In genomic region chr11:32032478-32032877, GRCh38 we compare ENCODE assay signal across 15 cellular contexts. TPM values are rescaled to one million over a fixed set of nuclear protein-coding genes. Genes with fewer than 3 reads are reported as not detected.
DNase-seq lines count a peak whose midpoint lies in the region; ATAC-seq and TF ChIP-seq lines count a peak whose summit lies in the region.
"Had no signal": no experiment of that assay in that cellular context is flagged by ENCODE, and none has a peak within 500 bp of the region (broad histone marks: within the 10 kb centered on the region; RNA-seq: fewer than 3 reads in every experiment).

No MANE protein-coding gene starts in this region.

- no peaks in the 10 kb centered on the region for H3K9me3 ChIP-seq in OCI-LY3 (ENCODE audit: insufficient read depth, low read length)
- H3K9me3 ChIP-seq: A549, prostate gland had no signal

- peak overlapping the region; percentile 91 for H3K4me2 ChIP-seq in OCI-LY3 (ENCODE audit: low read length)
- H3K4me2 ChIP-seq: A549 had no signal

- no peaks in the 10 kb centered on the region for H3K27me3 ChIP-seq in OCI-LY3 (ENCODE audit: low read depth, low read length)

- peaks cover 6 to 23% of the 10 kb centered on the region in 2 donors for H3K4me1 Mint-ChIP-seq in natural killer cell treated with Interleukin-12 subunit alpha and Interleukin-12 subunit beta and Interleukin-15 and Interleukin-18, amount 100 ng/mL, for 72 hours (ENCODE audit: low read depth in 2 of 2)
- no peaks in the 10 kb centered on the region for H3K4me1 Mint-ChIP-seq in natural killer cell

- TF ChIP-seq CTCF in natural killer cell (IDR thresholded peaks at IDR 0.05): no peak
- TF ChIP-seq CTCF in OCI-LY3 (IDR thresholded peaks at IDR 0.05; ENCODE audit: low read depth, low read length): no peak
- TF ChIP-seq CTCF in coronary artery (IDR thresholded peaks at IDR 0.05): no peak

- ATAC-seq in natural killer cell treated with Interleukin-12 subunit alpha and Interleukin-12 subunit beta and Interleukin-15 and Interleukin-18, amount 100 ng/mL, for 72 hours: peak in 1 of 2 donors; percentile 22
- ATAC-seq in natural killer cell: no peak
- peak; percentile 56 for ATAC-seq in HG02884 (IDR thresholded peaks at IDR 0.05; ENCODE audit: unreplicated experiment)
- no peak for ATAC-seq in GM19397 (IDR thresholded peaks at IDR 0.05; ENCODE audit: unreplicated experiment)
- ATAC-seq: A549 had no signal

- H3K27ac ChIP-seq in OCI-LY3 (ENCODE audit: low read length) (peak overlapping the region; percentile 59), coronary artery (no peak overlapping the region)
- H3K27ac ChIP-seq: A549, prostate gland, WERI-Rb-1 had no signal

- intact Hi-C loops in natural killer cell (cut with micrococcal nuclease): no loop called here

- peaks cover 26 to 30% of the 10 kb centered on the region in 2 donors for H3K27me3 Mint-ChIP-seq in natural killer cell treated with Interleukin-12 subunit alpha and Interleukin-12 subunit beta and Interleukin-15 and Interleukin-18, amount 100 ng/mL, for 72 hours
- peaks cover 23 to 63% of the 10 kb centered on the region in 2 donors for H3K27me3 Mint-ChIP-seq in natural killer cell (ENCODE audit: low read depth in 2 of 2)

- H3K4me3 ChIP-seq in OCI-LY3 (ENCODE audit: low read length) (peak overlapping the region; percentile 67), coronary artery (no peak overlapping the region)
- H3K4me3 ChIP-seq: A549, prostate gland had no signal

- no peaks in the 10 kb centered on the region for H4K20me1 ChIP-seq in OCI-LY3 (ENCODE audit: insufficient read depth, low read length)

- H3K36me3 Mint-ChIP-seq in natural killer cell treated with Interleukin-12 subunit alpha and Interleukin-12 subunit beta and Interleukin-15 and Interleukin-18, amount 100 ng/mL, for 72 hours: no peaks in the 10 kb centered on the region
- H3K36me3 Mint-ChIP-seq in natural killer cell: no peaks in the 10 kb centered on the region

- peak overlapping the region; percentile 2; the same call in 1 of the 2 replicates for H2AFZ ChIP-seq in OCI-LY3 (ENCODE audit: low read depth, low read length)

- peaks cover 30% of the 10 kb centered on the region for H3K4me1 ChIP-seq in OCI-LY3 (ENCODE audit: low read length)
- H3K4me1 ChIP-seq: A549, prostate gland had no signal

- H3K9ac ChIP-seq in OCI-LY3 (ENCODE audit: low read length): peak overlapping the region; percentile 13; the same call in 1 of the 2 replicates

- H3K9me3 Mint-ChIP-seq in natural killer cell treated with Interleukin-12 subunit alpha and Interleukin-12 subunit beta and Interleukin-15 and Interleukin-18, amount 100 ng/mL, for 72 hours: no peaks in the 10 kb centered on the region
- no peaks in the 10 kb centered on the region for H3K9me3 Mint-ChIP-seq in natural killer cell

- peak overlapping the region in 1 of 2 donors; percentile 66 for H3K27ac Mint-ChIP-seq in natural killer cell treated with Interleukin-12 subunit alpha and Interleukin-12 subunit beta and Interleukin-15 and Interleukin-18, amount 100 ng/mL, for 72 hours
- H3K27ac Mint-ChIP-seq in natural killer cell: no peak overlapping the region

- H3K79me2 ChIP-seq in OCI-LY3 (ENCODE audit: low read length): no peaks in the 10 kb centered on the region

- H3K36me3 ChIP-seq in OCI-LY3 (replicated peaks; ENCODE audit: low read depth, low read length): no peaks in the 10 kb centered on the region
- H3K36me3 ChIP-seq: prostate gland, WERI-Rb-1 had no signal

- H3K4me3 Mint-ChIP-seq in natural killer cell treated with Interleukin-12 subunit alpha and Interleukin-12 subunit beta and Interleukin-15 and Interleukin-18, amount 100 ng/mL, for 72 hours: peak overlapping the region; percentile 32
- no peak overlapping the region for H3K4me3 Mint-ChIP-seq in natural killer cell

- no peak for DNase-seq in natural killer cell treated with Interleukin-12 subunit alpha and Interleukin-12 subunit beta and Interleukin-15 and Interleukin-18, amount 100 ng/mL, for 72 hours (ENCODE audit: low spot score)
- DNase-seq in natural killer cell (no peak), globus pallidus (ENCODE audit: low spot score) (no peak), coronary artery (ENCODE audit: low spot score) (no peak)
- no peak for DNase-seq in activated CD4-positive, CD25-positive, alpha-beta regulatory T cell treated with anti-CD3 and anti-CD28 coated beads, Interleukin-2, amount 50 U/mL, for 72 hours
- DNase-seq: activated T-cell treated with anti-CD3 and anti-CD28 coated beads for 4 hours, anterior cingulate cortex, kidney, NCI-H524 treated with DMSO at 0.1 percent for 48 hours, WERI-Rb-1 had no signal

RNA-seq across cellular contexts. Expression of gene RCN1, which starts 58.4 kb away (rescaled TPM):
- 10 to 100 TPM; 22.8 to 25.7 TPM for total RNA-seq in natural killer cell treated with Interleukin-12 subunit alpha and Interleukin-12 subunit beta and Interleukin-15 and Interleukin-18, amount 100 ng/mL, for 72 hours
- total RNA-seq in natural killer cell: 10 to 100 TPM; 19.1 to 21.2 (median 20.3) TPM
